ENCODE assay signal across 23 cellular contexts in the genomic region with DNA sequence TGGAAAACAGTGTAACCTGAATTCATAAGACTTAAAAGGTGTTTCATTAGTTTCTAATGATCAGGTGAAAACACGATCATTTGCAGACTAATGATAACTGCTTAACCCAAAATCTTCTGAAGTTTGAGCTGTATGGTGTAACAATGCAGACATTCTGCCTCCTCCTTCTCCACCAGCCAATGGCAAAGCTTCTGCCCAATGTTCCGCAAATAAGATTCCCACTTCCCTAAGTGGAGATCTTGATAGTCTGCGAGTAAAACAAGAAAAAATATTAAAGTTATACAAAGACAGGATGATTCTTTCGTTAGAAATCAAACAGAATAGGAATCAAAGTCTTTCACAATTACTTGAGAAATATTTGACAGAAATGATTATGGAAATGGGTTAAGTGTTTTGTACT.
"Had no signal": no experiment of that assay in that cellular context is flagged by ENCODE, and none has a peak within 500 bp of the region (broad histone marks: within the 10 kb centered on the region; RNA-seq: fewer than 3 reads in every experiment).

No MANE protein-coding gene starts in this region.

- H3K27ac ChIP-seq: brain microvascular endothelial cell, gastrocnemius medialis, heart left ventricle, left ventricle myocardium inferior, neutrophil, parathyroid adenoma, upper lobe of right lung had no signal

- H3K27me3 ChIP-seq: brain microvascular endothelial cell, gastrocnemius medialis, heart left ventricle, neutrophil, spleen, upper lobe of right lung had no signal

- H3K9me3 ChIP-seq: gastrocnemius medialis, heart left ventricle, left ventricle myocardium inferior, neutrophil, spleen, upper lobe of right lung had no signal

- H3K9me3 Mint-ChIP-seq: activated B cell treated with CpG ODN at 0.5 μM for 24 hours; activated CD4-positive, alpha-beta memory T cell treated with anti-CD3 and anti-CD28 coated beads for 36 hours; activated naive CD4-positive, alpha-beta T cell treated with anti-CD3 and anti-CD28 coated beads for 36 hours; activated T-helper 2 cell treated with anti-CD3 and anti-CD28 coated beads, Interferon-gamma antibody, Interleukin-2, Interleukin-4, amounts not matched to agents 10 μg/mL and 5 μg/mL and 100 μg/mL, durations not matched to agents 14 hours and 24 hours and 36 hours; naive B cell; T-helper 2 cell treated with Interferon-gamma antibody and Interleukin-4, amounts not matched to agents 5 μg/mL and 100 μg/mL, for 36 hours had no signal

- H3K4me3 ChIP-seq: gastrocnemius medialis, heart left ventricle, left ventricle myocardium inferior, spleen, upper lobe of right lung had no signal

- H3K27ac Mint-ChIP-seq: activated B cell treated with CpG ODN at 0.5 μM for 24 hours; activated CD4-positive, alpha-beta memory T cell treated with anti-CD3 and anti-CD28 coated beads for 36 hours; activated naive CD4-positive, alpha-beta T cell treated with anti-CD3 and anti-CD28 coated beads for 36 hours; activated T-helper 2 cell treated with anti-CD3 and anti-CD28 coated beads, Interferon-gamma antibody, Interleukin-2, Interleukin-4, amounts not matched to agents 10 μg/mL and 5 μg/mL and 100 μg/mL, durations not matched to agents 14 hours and 24 hours and 36 hours; T-helper 2 cell treated with Interferon-gamma antibody and Interleukin-4, amounts not matched to agents 5 μg/mL and 100 μg/mL, for 36 hours had no signal

- H3K9ac ChIP-seq: parathyroid adenoma had no signal

- H3K4me3 Mint-ChIP-seq: activated B cell treated with CpG ODN at 0.5 μM for 24 hours; activated CD4-positive, alpha-beta memory T cell treated with anti-CD3 and anti-CD28 coated beads for 36 hours; activated naive CD4-positive, alpha-beta T cell treated with anti-CD3 and anti-CD28 coated beads for 36 hours; T-helper 2 cell treated with Interferon-gamma antibody and Interleukin-4, amounts not matched to agents 5 μg/mL and 100 μg/mL, for 36 hours had no signal

- H3K4me1 ChIP-seq: gastrocnemius medialis, heart left ventricle, left ventricle myocardium inferior, parathyroid adenoma, upper lobe of right lung had no signal

- H2AFZ ChIP-seq: parathyroid adenoma had no signal

- ATAC-seq: esophagus mucosa, gastrocnemius medialis, heart left ventricle, upper lobe of right lung had no signal

- DNase-seq: activated B cell treated with CpG ODN at 0.5 μM for 24 hours; activated CD4-positive, alpha-beta memory T cell treated with anti-CD3 and anti-CD28 coated beads for 36 hours; activated CD4-positive, alpha-beta T cell treated with anti-CD3 and anti-CD28 coated beads for 4 hours; activated naive CD4-positive, alpha-beta T cell treated with anti-CD3 and anti-CD28 coated beads for 36 hours; activated T-cell treated with anti-CD3 and anti-CD28 coated beads, Interleukin-2, amount 50 U/mL, for 1 hour; anterior cingulate cortex; brain microvascular endothelial cell; central memory CD4-positive, alpha-beta T cell; gastrocnemius medialis; heart left ventricle; kidney glomerular epithelial cell; left ventricle myocardium inferior; mammary epithelial cell; naive B cell; spleen; stimulated activated CD4-positive, alpha-beta T cell treated with anti-CD3 and anti-CD28 coated beads, Interleukin-4, amount 100 ng/mL, for 4 hours; stimulated activated naive CD4-positive, alpha-beta T cell had no signal

- H3K27me3 Mint-ChIP-seq: activated B cell treated with CpG ODN at 0.5 μM for 24 hours; activated CD4-positive, alpha-beta memory T cell treated with anti-CD3 and anti-CD28 coated beads for 36 hours; naive B cell had no signal

- H3K79me2 ChIP-seq: parathyroid adenoma had no signal
